ENCODE assay signal across 8 cellular contexts in genomic region chr22:46748948-46749681, GRCh38. TPM values are rescaled to one million over a fixed set of nuclear protein-coding genes. Genes with fewer than 3 reads are reported as not detected.
DNase-seq lines count a peak whose midpoint lies in the region; ATAC-seq, FAIRE-seq and TF ChIP-seq lines count a peak whose summit lies in the region.

No MANE protein-coding gene starts in this region.

- TF ChIP-seq CTCF in fibroblast of pulmonary artery (IDR thresholded peaks at IDR 0.05; ENCODE audit: low read length, missing control alignments) (no peak), pancreas (IDR thresholded peaks at IDR 0.05) (no peak)

- H3K27ac ChIP-seq in pancreas = no peak overlapping the region

- WGBS in pancreas, 2 donors = 71 to 76% methylated on average over 14 of the region's 14 CpGs

- H3K27me3 ChIP-seq in pancreas = no peaks in the 10 kb centered on the region

- FAIRE-seq in pancreas (lab: Jason Lieb, UNC) = no peak

- in situ Hi-C loops in G401 (cut with HindIII; ENCODE audit: low sequenced_read_pairs) = no loop called here

- H3K36me3 ChIP-seq in pancreas = no peaks in the 10 kb centered on the region

- H3K4me1 ChIP-seq in pancreas = peaks cover 6 to 11% (median 7%) of the 10 kb centered on the region in 3 donors

- peak; percentile 65 for DNase-seq in Jurkat, Clone E6-1 (ENCODE audit: low read depth, low spot score)
- DNase-seq in activated CD8-positive, alpha-beta memory T cell treated with anti-CD3 and anti-CD28 coated beads for 24 hours = peak; percentile 74
- DNase-seq in fibroblast of pulmonary artery (ENCODE audit: low read depth) (peak; percentile 41), G401 (ENCODE audit: low spot score) (no peak), dedifferentiated amniotic fluid mesenchymal stem cell (ENCODE audit: extremely low spot score) (no peak), pancreas (no peak), hypothalamus (lab: John Stamatoyannopoulos, UW) (no peak)
- DNase-seq in stimulated activated CD8-positive, alpha-beta memory T cell treated with anti-CD3 and anti-CD28 coated beads, Interleukin-12 subunit alpha, Interleukin-12 subunit beta, amount 100 ng/mL, for 4 hours (ENCODE audit: low read depth) = peak; percentile 29

- H3K4me3 ChIP-seq in Jurkat, Clone E6-1 (ENCODE audit: low read length) = peak overlapping the region; percentile 18; the same call in 1 of the 2 replicates
- no peak overlapping the region for H3K4me3 ChIP-seq in fibroblast of pulmonary artery (replicated peaks; ENCODE audit: low read depth, low read length)
- H3K4me3 ChIP-seq in pancreas = no peak overlapping the region

- no peak for ATAC-seq in pancreas

- intact Hi-C loops in pancreas (cut with DNase I) = no loop called here

- no peaks in the 10 kb centered on the region for H3K9me3 ChIP-seq in pancreas

RNA-seq across cellular contexts. Expression of gene CERK, which starts 11.1 kb away (rescaled TPM):
- polyA plus RNA-seq in Jurkat, Clone E6-1 (2012; ENCODE audit: insufficient read depth, insufficient read length) = 64.6 TPM
- 50.3 and 70.0 TPM in 2 replicates for total RNA-seq in G401 (2014; rRNA removed; shearing (Covaris generic))
- 10 to 100 TPM; 24.7 to 32.7 (median 29.7) TPM for total RNA-seq in pancreas
- 10 to 100 TPM; 12.7 to 30.0 TPM for polyA plus RNA-seq in pancreas

RNA-seq across cellular contexts. Expression of gene TBC1D22A, which starts 13.3 kb away (rescaled TPM):
- 15.0 TPM for polyA plus RNA-seq in Jurkat, Clone E6-1 (2012; ENCODE audit: insufficient read depth, insufficient read length)
- 11.1 and 14.1 TPM in 2 replicates for total RNA-seq in G401 (2014; rRNA removed; shearing (Covaris generic))
- total RNA-seq in pancreas = 10 to 100 TPM; 14.3 to 17.6 (median 16.3) TPM
- 10 to 100 TPM; 12.0 to 12.8 TPM for polyA plus RNA-seq in pancreas

Comparison
In these comparisons a context has a peak if more than half of its experiments do, and no peak if none do; other contexts are left out.
1. DNase-seq: peak in Jurkat, Clone E6-1 (single experiment), activated CD8-positive, alpha-beta memory T cell treated with anti-CD3 and anti-CD28 coated beads for 24 hours (single experiment), fibroblast of pulmonary artery (single experiment) and stimulated activated CD8-positive, alpha-beta memory T cell treated with anti-CD3 and anti-CD28 coated beads, Interleukin-12 subunit alpha, Interleukin-12 subunit beta, amount 100 ng/mL, for 4 hours (single experiment); none in G401 (single experiment), dedifferentiated amniotic fluid mesenchymal stem cell (single experiment), pancreas (0 of 6) and hypothalamus (0 of 51).